8 cellular contexts compared by ENCODE assay signal in genomic region chr19:3625996-3626472, GRCh38. TPM values are rescaled to one million over a fixed set of nuclear protein-coding genes. Genes with fewer than 3 reads are reported as not detected.
DNase-seq lines count a peak whose midpoint lies in the region; ATAC-seq and TF ChIP-seq lines count a peak whose summit lies in the region.

No MANE protein-coding gene starts in this region.

- no peaks in the 10 kb centered on the region for H3K27me3 Mint-ChIP-seq in stimulated activated naive CD8-positive, alpha-beta T cell treated with anti-CD3 and anti-CD28 coated beads, Interleukin-15, Interleukin-2, amounts not matched to agents 100 ng/mL and 50 ng/mL, for 24 hours
- no peaks in the 10 kb centered on the region for H3K27me3 Mint-ChIP-seq in progenitor cell of endocrine pancreas

- peak overlapping the region; percentile 85 to 94 for H3K4me3 ChIP-seq in SK-N-SH (ENCODE audit: low read depth in 2 of 2, low read length in 1 of 2)
- H3K4me3 ChIP-seq in esophagus muscularis mucosa, result peak overlapping the region; percentile 70 to 100 (median 95)

- H2AFZ ChIP-seq in SK-N-SH (ENCODE audit: low read depth), result no peak overlapping the region; the same call in 1 of the 2 replicates

- H3K27ac ChIP-seq in SK-N-SH (ENCODE audit: low read depth in 2 of 2, low read length in 1 of 2), result peak overlapping the region in 1 of 2 experiments; percentile 88; a peak in 3 of 4 replicates
- H3K27ac ChIP-seq in esophagus muscularis mucosa (replicated peaks in 1 of 4), result peak overlapping the region; percentile 88 to 95 (median 90)

- H3K9me3 ChIP-seq in SK-N-SH, result no peaks in the 10 kb centered on the region
- H3K9me3 ChIP-seq in esophagus muscularis mucosa, result no peaks in the 10 kb centered on the region

- peaks cover 35% of the 10 kb centered on the region for H3K4me1 Mint-ChIP-seq in stimulated activated naive CD8-positive, alpha-beta T cell treated with anti-CD3 and anti-CD28 coated beads, Interleukin-15, Interleukin-2, amounts not matched to agents 100 ng/mL and 50 ng/mL, for 24 hours (ENCODE audit: low read depth)
- H3K4me1 Mint-ChIP-seq in progenitor cell of endocrine pancreas (ENCODE audit: low read depth), result peaks cover 13% of the 10 kb centered on the region

- POLR2A ChIA-PET in SK-N-SH (lab: Yijun Ruan, JAX), result no interaction called here

- no peak for DNase-seq in stimulated activated naive CD8-positive, alpha-beta T cell treated with anti-CD3 and anti-CD28 coated beads, Interleukin-15, Interleukin-2, amounts not matched to agents 100 U/mL and 50 U/mL, for 24 hours
- DNase-seq in SK-N-SH, result no peak
- no peak for DNase-seq in esophagus muscularis mucosa (ENCODE audit: extremely low spot score)
- no peak for DNase-seq in progenitor cell of endocrine pancreas (ENCODE audit: low spot score, unreplicated experiment)
- DNase-seq in SW 1271 (lab: John Stamatoyannopoulos, UW), result no peak
- DNase-seq in NCI-H2029 treated with DMSO at 0.1 percent for 48 hours (lab: John Stamatoyannopoulos, UW), result no peak

- H4K20me1 ChIP-seq in SK-N-SH (ENCODE audit: insufficient read depth), result peaks cover 17% of the 10 kb centered on the region

- no peak for TF ChIP-seq CTCF in SK-N-SH (IDR thresholded peaks at IDR 0.05)
- no peak for TF ChIP-seq CTCF in esophagus muscularis mucosa (IDR thresholded peaks at IDR 0.05)
- no peak for TF ChIP-seq CTCF in progenitor cell of endocrine pancreas (IDR thresholded peaks at IDR 0.05; ENCODE audit: unreplicated experiment)

- H3K4me2 ChIP-seq in SK-N-SH, result peak overlapping the region; percentile 99

- H3K79me2 ChIP-seq in SK-N-SH (ENCODE audit: insufficient read depth), result peaks cover 38% of the 10 kb centered on the region

- no peak for ATAC-seq in stimulated activated naive CD8-positive, alpha-beta T cell treated with anti-CD3 and anti-CD28 coated beads, Interleukin-15, Interleukin-2, amounts not matched to agents 100 U/mL and 50 U/mL, for 24 hours
- ATAC-seq in GM19467 (IDR thresholded peaks at IDR 0.05; ENCODE audit: unreplicated experiment), result no peak

- WGBS in SK-N-SH (ENCODE audit: low lambda C conversion rate), result under 1% methylated on average over 20 of the region's 21 CpGs
- WGBS in esophagus muscularis mucosa, result 1% methylated on average over 18 of the region's 21 CpGs

- H3K36me3 ChIP-seq in SK-N-SH (replicated peaks in 1 of 2; ENCODE audit: control insufficient read depth in 1 of 2, insufficient read depth in 2 of 2, low read length in 1 of 2) (peaks cover 0 to 7% of the 10 kb centered on the region in 2 experiments), esophagus muscularis mucosa (peaks cover 21 to 40% (median 37%) of the 10 kb centered on the region in 4 donors)

- peak overlapping the region; percentile 98 for H3K27ac Mint-ChIP-seq in stimulated activated naive CD8-positive, alpha-beta T cell treated with anti-CD3 and anti-CD28 coated beads, Interleukin-15, Interleukin-2, amounts not matched to agents 100 ng/mL and 50 ng/mL, for 24 hours
- peak overlapping the region; percentile 100 for H3K27ac Mint-ChIP-seq in progenitor cell of endocrine pancreas

- H3K4me3 Mint-ChIP-seq in stimulated activated naive CD8-positive, alpha-beta T cell treated with anti-CD3 and anti-CD28 coated beads, Interleukin-15, Interleukin-2, amounts not matched to agents 100 ng/mL and 50 ng/mL, for 24 hours, result peak overlapping the region; percentile 97
- H3K4me3 Mint-ChIP-seq in progenitor cell of endocrine pancreas (ENCODE audit: low read depth), result peak overlapping the region; percentile 88

- no peaks in the 10 kb centered on the region for H3K27me3 ChIP-seq in SK-N-SH (ENCODE audit: insufficient read depth)
- H3K27me3 ChIP-seq in esophagus muscularis mucosa, result no peaks in the 10 kb centered on the region

- no peak for TF ChIP-seq EP300 in SK-N-SH (IDR thresholded peaks at IDR 0.05; ENCODE audit: borderline replicate concordance in 1 of 2, low read depth in 1 of 2, low read length in 1 of 2)
- no peak for TF ChIP-seq EP300 in esophagus muscularis mucosa (IDR thresholded peaks at IDR 0.05)

- H3K9me2 ChIP-seq in SK-N-SH, result no peaks in the 10 kb centered on the region

- peaks cover 17% of the 10 kb centered on the region for H3K36me3 Mint-ChIP-seq in stimulated activated naive CD8-positive, alpha-beta T cell treated with anti-CD3 and anti-CD28 coated beads, Interleukin-15, Interleukin-2, amounts not matched to agents 100 ng/mL and 50 ng/mL, for 24 hours (ENCODE audit: low read depth)
- peaks cover 1% of the 10 kb centered on the region for H3K36me3 Mint-ChIP-seq in progenitor cell of endocrine pancreas (ENCODE audit: insufficient read depth)

- H3K9ac ChIP-seq in SK-N-SH, result peak overlapping the region; percentile 86

- peaks cover 8% of the 10 kb centered on the region for H3F3A ChIP-seq in SK-N-SH (replicated peaks; ENCODE audit: insufficient read depth)

- no peaks in the 10 kb centered on the region for H3K9me3 Mint-ChIP-seq in stimulated activated naive CD8-positive, alpha-beta T cell treated with anti-CD3 and anti-CD28 coated beads, Interleukin-15, Interleukin-2, amounts not matched to agents 100 ng/mL and 50 ng/mL, for 24 hours
- H3K9me3 Mint-ChIP-seq in progenitor cell of endocrine pancreas (ENCODE audit: low read depth), result no peaks in the 10 kb centered on the region

- no peak for TF ChIP-seq RAD21 in SK-N-SH (IDR thresholded peaks at IDR 0.05; ENCODE audit: low read length)

- H3K4me1 ChIP-seq in SK-N-SH (ENCODE audit: control insufficient read depth in 1 of 2, insufficient read depth in 2 of 2, low read depth in 1 of 2, low read length in 1 of 2) (peaks cover 8 to 11% of the 10 kb centered on the region in 2 experiments; a peak in 2 of 4 replicates), esophagus muscularis mucosa (peaks cover 16 to 35% (median 30%) of the 10 kb centered on the region in 4 donors)

- no peak for TF ChIP-seq POLR2A in esophagus muscularis mucosa (IDR thresholded peaks at IDR 0.05; ENCODE audit: low read depth)

- intact Hi-C loops in esophagus muscularis mucosa (cut with DNase I), result no loop called here

- CTCF ChIA-PET in SK-N-SH (lab: Yijun Ruan, JAX), result interaction anchor here (1.0 to 2.5 kb wide), 2 partner anchors 41 to 81 kb away, joined by 4 to 6 read pairs; partner anchors contain the start of gene GIPC3

TF ChIP-seq in SK-N-SH, 30 proteins besides CTCF, POLR2A, EP300 and RAD21:
- TF ChIP-seq PBX3 (IDR thresholded peaks at IDR 0.05), result no peak
- TF ChIP-seq RXRA (IDR thresholded peaks at IDR 0.05; ENCODE audit: borderline replicate concordance, low read depth), result no peak
- no peak for TF ChIP-seq FOSL2 (IDR thresholded peaks at IDR 0.05; ENCODE audit: borderline replicate concordance, low read depth)
TF ChIP-seq in SK-N-SH: peak in this region for 0.

RNA-seq across cellular contexts. Expression of gene CACTIN, which starts 0.6 kb away (rescaled TPM):
- polyA plus RNA-seq in SK-N-SH (2012; rRNA removed), result 27.8 and 36.4 TPM in 2 replicates
- polyA plus RNA-seq in SK-N-SH (2012; cell fraction: cytosol; rRNA removed), result 11.9 and 22.7 TPM in 2 replicates
- polyA plus RNA-seq in SK-N-SH (2012; cell fraction: nucleus; rRNA removed), result 66.5 and 82.5 TPM in 2 replicates
- total RNA-seq in esophagus muscularis mucosa (10 to 100 TPM; 28.7 to 45.0 (median 34.2) TPM), progenitor cell of endocrine pancreas (33.4 and 43.9 TPM in 2 replicates)

RNA-seq across cellular contexts. Expression of gene TBXA2R, which starts 19.4 kb away (rescaled TPM):
- 0.78 and 0.92 TPM in 2 replicates for polyA plus RNA-seq in SK-N-SH (2012; rRNA removed)
- polyA plus RNA-seq in SK-N-SH (2012; cell fraction: cytosol; rRNA removed), result 0.55 and 1.1 TPM in 2 replicates
- 0.91 and 1.2 TPM in 2 replicates for polyA plus RNA-seq in SK-N-SH (2012; cell fraction: nucleus; rRNA removed)
- total RNA-seq in esophagus muscularis mucosa, result 10 to 100 TPM in 1 of 4 donors, 1 to 10 TPM in 3; 4.8 to 17.2 (median 7.7) TPM
- total RNA-seq in progenitor cell of endocrine pancreas, result not detected in 2 replicates

RNA-seq across cellular contexts. Expression of gene GIPC3, which starts 40.8 kb away (rescaled TPM):
- 0.20 and 0.26 TPM in 2 replicates for polyA plus RNA-seq in SK-N-SH (2012; rRNA removed)
- polyA plus RNA-seq in SK-N-SH (2012; cell fraction: cytosol; rRNA removed), result 0.10 and 0.14 TPM in 2 replicates
- polyA plus RNA-seq in SK-N-SH (2012; cell fraction: nucleus; rRNA removed), result 0.54 and 0.60 TPM in 2 replicates
- total RNA-seq in esophagus muscularis mucosa (10 to 100 TPM in 1 of 4 donors, 1 to 10 TPM in 3; 4.1 to 17.5 (median 4.9) TPM), progenitor cell of endocrine pancreas (not detected in 2 replicates)

RNA-seq across cellular contexts. Expression of gene HMG20B, which starts 53.3 kb away (rescaled TPM):
- 88.2 and 92.0 TPM in 2 replicates for polyA plus RNA-seq in SK-N-SH (2012; rRNA removed)
- polyA plus RNA-seq in SK-N-SH (2012; cell fraction: cytosol; rRNA removed), result 70.6 and 79.6 TPM in 2 replicates
- polyA plus RNA-seq in SK-N-SH (2012; cell fraction: nucleus; rRNA removed), result 217 and 375 TPM in 2 replicates
- 100 to 1,000 TPM; 136 to 202 (median 161) TPM for total RNA-seq in esophagus muscularis mucosa
- 72.8 and 79.7 TPM in 2 replicates for total RNA-seq in progenitor cell of endocrine pancreas
